In genomic region chr6:43891072-43891870, GRCh38 we compare ENCODE assay signal across 14 cellular contexts.
A peak's percentile ranks its signal among the peaks of the same experiment; 100 is the strongest.
DNase-seq lines count a peak whose midpoint lies in the region; TF ChIP-seq lines count a peak whose summit lies in the region.
"Had no signal": no experiment of that assay in that cellular context is flagged by ENCODE, and none has a peak within 500 bp of the region (broad histone marks: within the 10 kb centered on the region; RNA-seq: fewer than 3 reads in every experiment).

No MANE protein-coding gene starts in this region.

- H3K4me1 ChIP-seq in ascending aorta (no peaks in the 10 kb centered on the region), adrenal gland (replicated peaks in 1 of 2) (peaks cover 0 to 9% of the 10 kb centered on the region in 2 donors), sigmoid colon (no peaks in the 10 kb centered on the region)
- H3K4me1 ChIP-seq: upper lobe of right lung had no signal

- H3K4me3 ChIP-seq in ascending aorta (no peak overlapping the region), adrenal gland (no peak overlapping the region), sigmoid colon (no peak overlapping the region)
- H3K4me3 ChIP-seq: upper lobe of right lung had no signal

- H3K9me3 ChIP-seq in ascending aorta (no peaks in the 10 kb centered on the region), adrenal gland (replicated peaks in 1 of 3) (no peaks in the 10 kb centered on the region), sigmoid colon (no peaks in the 10 kb centered on the region)
- H3K9me3 ChIP-seq: upper lobe of right lung had no signal

- intact Hi-C loops in ascending aorta (cut with DNase I) = no loop called here
- intact Hi-C loops in adrenal gland (cut with DNase I) = no loop called here
- intact Hi-C loops in sigmoid colon (cut with DNase I) = no loop called here

- no peak overlapping the region for H3K27ac ChIP-seq in ascending aorta
- peak overlapping the region in 1 of 5 donors; percentile 21 for H3K27ac ChIP-seq in adrenal gland
- no peak overlapping the region for H3K27ac ChIP-seq in sigmoid colon
- H3K27ac ChIP-seq: upper lobe of right lung had no signal

- no peak for TF ChIP-seq POLR2A in adrenal gland (IDR thresholded peaks at IDR 0.05)
- no peak for TF ChIP-seq POLR2A in sigmoid colon (IDR thresholded peaks at IDR 0.05)

- H3K36me3 ChIP-seq in ascending aorta (no peaks in the 10 kb centered on the region), adrenal gland (replicated peaks in 1 of 2) (no peaks in the 10 kb centered on the region), sigmoid colon (no peaks in the 10 kb centered on the region)
- H3K36me3 ChIP-seq: upper lobe of right lung had no signal

- 55 to 65% (median 63%) methylated on average over 15 to 25 of the region's 25 CpGs for WGBS in adrenal gland, 4 donors
- 58 to 76% methylated on average over 25 of the region's 25 CpGs for WGBS in sigmoid colon, 2 donors

- H3K27me3 ChIP-seq in ascending aorta (no peaks in the 10 kb centered on the region), adrenal gland (no peaks in the 10 kb centered on the region), sigmoid colon (peaks cover 0 to 3% (median 0%) of the 10 kb centered on the region in 3 donors)

- peak; percentile 63 for DNase-seq in DMS79 (lab: John Stamatoyannopoulos, UW)
- DNase-seq in NCI-H1436 (lab: John Stamatoyannopoulos, UW) = peak; percentile 78
- DNase-seq in NCI-H774 (lab: John Stamatoyannopoulos, UW) = peak; percentile 66
- peak; percentile 59 for DNase-seq in iPS-NIHi7 (ENCODE audit: extremely low spot score)
- DNase-seq in ascending aorta (ENCODE audit: low spot score in 2 of 2) = no peak
- no peak for DNase-seq in adrenal gland
- DNase-seq in sigmoid colon = no peak
- no peak for DNase-seq in amygdala (lab: John Stamatoyannopoulos, UW)
- DNase-seq: activated naive CD4-positive, alpha-beta T cell treated with anti-CD3 and anti-CD28 coated beads, Interleukin-2, amount 50 U/mL, for 16 hours; DMS153; MM.1S; stimulated activated CD4-positive, alpha-beta T cell treated with anti-CD3 and anti-CD28 coated beads, Interleukin-2, amount 100 ng/mL, for 24 hours; stimulated activated CD8-positive, alpha-beta memory T cell treated with anti-CD3 and anti-CD28 coated beads, Interleukin-4, amount 100 ng/mL, for 48 hours; upper lobe of right lung had no signal

- TF ChIP-seq CTCF in ascending aorta (IDR thresholded peaks at IDR 0.05) = no peak
- TF ChIP-seq CTCF in adrenal gland (IDR thresholded peaks at IDR 0.05) = no peak
- no peak for TF ChIP-seq CTCF in sigmoid colon (IDR thresholded peaks at IDR 0.05)

- TF ChIP-seq EP300 in sigmoid colon (IDR thresholded peaks at IDR 0.05) = no peak

Comparison
In these comparisons a context has a peak if more than half of its experiments do, and no peak if none do; other contexts are left out.
1. DNase-seq: peak in DMS79 (single experiment), NCI-H1436 (single experiment), NCI-H774 (single experiment) and iPS-NIHi7 (single experiment); none in ascending aorta (0 of 2), adrenal gland (0 of 7), sigmoid colon (single experiment) and amygdala (0 of 56).